8 cellular contexts compared by ENCODE assay signal in genomic region chr1:171841050-171841910, GRCh38. TPM values are rescaled to one million over a fixed set of nuclear protein-coding genes. Genes with fewer than 3 reads are reported as not detected.
DNase-seq lines count a peak whose midpoint lies in the region; ATAC-seq lines count a peak whose summit lies in the region.

Gene DNM3, plus strand, starts transcription at chr1:171841498. Its CDS starts 159 bp downstream, at chr1:171841657.

- H3K9me3 Mint-ChIP-seq in IgD-negative memory B cell, result no peaks in the 10 kb centered on the region
- no peaks in the 10 kb centered on the region for H3K9me3 Mint-ChIP-seq in activated naive CD4-positive, alpha-beta T cell treated with anti-CD3 and anti-CD28 coated beads, Interleukin-2, amount 50 U/mL, for 24 hours

- H3K4me1 ChIP-seq in SJCRH30, result no peaks in the 10 kb centered on the region

- H3K4me3 ChIP-seq in SJCRH30, result peak within 1 kb of the TSS; percentile 86

- no peaks in the 10 kb centered on the region for H3K9me3 ChIP-seq in SJCRH30 (replicated peaks)

- H3K27me3 Mint-ChIP-seq in IgD-negative memory B cell, result peaks cover 21% of the 10 kb centered on the region
- H3K27me3 Mint-ChIP-seq in activated naive CD4-positive, alpha-beta T cell treated with anti-CD3 and anti-CD28 coated beads, Interleukin-2, amount 50 U/mL, for 24 hours, result peaks cover 11% of the 10 kb centered on the region

- peak within 1 kb of the TSS; percentile 77 to 87 (median 87) for H3K27ac Mint-ChIP-seq in IgD-negative memory B cell
- H3K27ac Mint-ChIP-seq in activated naive CD4-positive, alpha-beta T cell treated with anti-CD3 and anti-CD28 coated beads, Interleukin-2, amount 50 U/mL, for 24 hours, result peak within 1 kb of the TSS; percentile 88

- no peaks in the 10 kb centered on the region for H3K27me3 ChIP-seq in SJCRH30

- H3K36me3 ChIP-seq in SJCRH30, result no peaks in the 10 kb centered on the region

- peaks cover 9 to 18% (median 15%) of the 10 kb centered on the region in 3 donors for H3K4me1 Mint-ChIP-seq in IgD-negative memory B cell
- H3K4me1 Mint-ChIP-seq in activated naive CD4-positive, alpha-beta T cell treated with anti-CD3 and anti-CD28 coated beads, Interleukin-2, amount 50 U/mL, for 24 hours, result peaks cover 23% of the 10 kb centered on the region

- peaks cover 2% of the 10 kb centered on the region for H3K36me3 Mint-ChIP-seq in IgD-negative memory B cell
- no peaks in the 10 kb centered on the region for H3K36me3 Mint-ChIP-seq in activated naive CD4-positive, alpha-beta T cell treated with anti-CD3 and anti-CD28 coated beads, Interleukin-2, amount 50 U/mL, for 24 hours

- DNase-seq in DMS 273 (lab: John Stamatoyannopoulos, UW; ENCODE audit: unreplicated experiment) (peak; percentile 87), SJCRH30 (peak; percentile 87 to 89), glomerular endothelial cell (ENCODE audit: extremely low read depth, low read depth, low spot score) (peak; percentile 14), occipital lobe (lab: John Stamatoyannopoulos, UW) (peak; percentile 84), substantia nigra (lab: John Stamatoyannopoulos, UW) (peak; percentile 46 to 96 (median 86))

- peak; percentile 92 for ATAC-seq in GM21529 (IDR thresholded peaks at IDR 0.05; ENCODE audit: unreplicated experiment)

- H3K27ac ChIP-seq in SJCRH30, result peak within 1 kb of the TSS; percentile 81
- H3K27ac ChIP-seq in substantia nigra (ENCODE audit: low read depth, low read length, poor library complexity, severe bottlenecking), result peak within 1 kb of the TSS; percentile 98

- H3K4me3 Mint-ChIP-seq in IgD-negative memory B cell, result peak within 1 kb of the TSS; percentile 85 to 97 (median 94)
- peak within 1 kb of the TSS; percentile 93 for H3K4me3 Mint-ChIP-seq in activated naive CD4-positive, alpha-beta T cell treated with anti-CD3 and anti-CD28 coated beads, Interleukin-2, amount 50 U/mL, for 24 hours

RNA-seq across cellular contexts. Expression of gene DNM3, which starts in this region (rescaled TPM):
- polyA plus RNA-seq in IgD-negative memory B cell, result 0.39 TPM
- 12.1 and 13.7 TPM in 2 replicates for total RNA-seq in SJCRH30 (2014; rRNA removed; shearing (Covaris generic))
- total RNA-seq in glomerular endothelial cell (1.0 and 3.4 TPM in 2 replicates), occipital lobe (115 TPM)

Comparison
In these comparisons a context has a peak if more than half of its experiments do, and no peak if none do; other contexts are left out.
1. Peak in every context shown above with its lines: DNase-seq, ATAC-seq, H3K4me3 ChIP-seq and H3K27ac ChIP-seq.
2. DNase-seq: peak in every context shown above with its lines; median percentile 88 in SJCRH30; 87 in DMS 273; 86 in substantia nigra; 84 in occipital lobe; 14 in glomerular endothelial cell.